In the genomic region with DNA sequence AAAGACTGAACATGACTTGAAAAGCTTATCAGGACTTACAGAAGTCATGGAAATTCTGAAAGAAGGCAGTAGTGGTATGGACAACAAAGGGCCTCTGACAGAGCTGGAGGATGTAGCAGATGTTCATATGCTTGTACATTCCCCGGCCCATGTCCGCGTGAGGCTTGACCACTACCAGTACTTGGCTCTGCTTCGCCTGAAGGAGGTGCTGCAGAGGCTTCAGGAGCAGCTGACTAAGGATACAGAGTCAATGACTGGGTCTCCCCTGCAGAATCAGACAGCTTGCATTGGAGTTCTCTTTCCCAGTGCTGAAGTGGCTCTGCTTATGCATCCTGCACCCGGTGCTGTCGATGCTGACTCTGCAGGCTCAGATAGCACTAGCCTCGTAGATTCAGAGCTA, we compare ENCODE assay signal across 2 cellular contexts.
TF ChIP-seq lines count a peak whose summit lies in the region.

No MANE protein-coding gene starts in this region.

TF ChIP-seq in GM23338, 12 proteins besides CTCF, POLR2A, EP300 and RAD21 (continues in another document):
- TF ChIP-seq REST (IDR thresholded peaks at IDR 0.05; ENCODE audit: unreplicated experiment) (no peak), ZNF114 (CRISPR knock-in tag; IDR thresholded peaks at IDR 0.05) (no peak), EZH2phosphoT487 (IDR thresholded peaks at IDR 0.05; ENCODE audit: unreplicated experiment) (no peak), STAT1 (IDR thresholded peaks at IDR 0.05; ENCODE audit: unreplicated experiment) (no peak), NANOG (IDR thresholded peaks at IDR 0.05; ENCODE audit: borderline replicate concordance) (no peak), ZNF331 (CRISPR knock-in tag; IDR thresholded peaks at IDR 0.05; ENCODE audit: low read depth) (no peak), ZNF462 (CRISPR knock-in tag; IDR thresholded peaks at IDR 0.05) (no peak), POLR2AphosphoS5 (IDR thresholded peaks at IDR 0.05; ENCODE audit: low read depth) (no peak), JUNB (IDR thresholded peaks at IDR 0.05; ENCODE audit: unreplicated experiment) (no peak)
- TF ChIP-seq, protein P1, sequence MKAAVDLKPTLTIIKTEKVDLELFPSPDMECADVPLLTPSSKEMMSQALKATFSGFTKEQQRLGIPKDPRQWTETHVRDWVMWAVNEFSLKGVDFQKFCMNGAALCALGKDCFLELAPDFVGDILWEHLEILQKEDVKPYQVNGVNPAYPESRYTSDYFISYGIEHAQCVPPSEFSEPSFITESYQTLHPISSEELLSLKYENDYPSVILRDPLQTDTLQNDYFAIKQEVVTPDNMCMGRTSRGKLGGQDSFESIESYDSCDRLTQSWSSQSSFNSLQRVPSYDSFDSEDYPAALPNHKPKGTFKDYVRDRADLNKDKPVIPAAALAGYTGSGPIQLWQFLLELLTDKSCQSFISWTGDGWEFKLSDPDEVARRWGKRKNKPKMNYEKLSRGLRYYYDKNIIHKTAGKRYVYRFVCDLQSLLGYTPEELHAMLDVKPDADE (IDR thresholded peaks at IDR 0.05): no peak

TF ChIP-seq in K562, 482 proteins besides CTCF, POLR2A, EP300 and RAD21:
- TF ChIP-seq NFXL1 (CRISPR knock-in tag; IDR thresholded peaks at IDR 0.05): no peak
- no peak for TF ChIP-seq PHB (CRISPR knock-in tag; IDR thresholded peaks at IDR 0.05)
- TF ChIP-seq ZBTB33 (CRISPR knock-in tag; IDR thresholded peaks at IDR 0.05): peak; percentile 92
- no peak for TF ChIP-seq MBD1 (CRISPR knock-in tag; IDR thresholded peaks at IDR 0.05)
- no peak for TF ChIP-seq TBL1XR1 (IDR thresholded peaks at IDR 0.05; ENCODE audit: low read length in 2 of 2)
- TF ChIP-seq, protein P2, sequence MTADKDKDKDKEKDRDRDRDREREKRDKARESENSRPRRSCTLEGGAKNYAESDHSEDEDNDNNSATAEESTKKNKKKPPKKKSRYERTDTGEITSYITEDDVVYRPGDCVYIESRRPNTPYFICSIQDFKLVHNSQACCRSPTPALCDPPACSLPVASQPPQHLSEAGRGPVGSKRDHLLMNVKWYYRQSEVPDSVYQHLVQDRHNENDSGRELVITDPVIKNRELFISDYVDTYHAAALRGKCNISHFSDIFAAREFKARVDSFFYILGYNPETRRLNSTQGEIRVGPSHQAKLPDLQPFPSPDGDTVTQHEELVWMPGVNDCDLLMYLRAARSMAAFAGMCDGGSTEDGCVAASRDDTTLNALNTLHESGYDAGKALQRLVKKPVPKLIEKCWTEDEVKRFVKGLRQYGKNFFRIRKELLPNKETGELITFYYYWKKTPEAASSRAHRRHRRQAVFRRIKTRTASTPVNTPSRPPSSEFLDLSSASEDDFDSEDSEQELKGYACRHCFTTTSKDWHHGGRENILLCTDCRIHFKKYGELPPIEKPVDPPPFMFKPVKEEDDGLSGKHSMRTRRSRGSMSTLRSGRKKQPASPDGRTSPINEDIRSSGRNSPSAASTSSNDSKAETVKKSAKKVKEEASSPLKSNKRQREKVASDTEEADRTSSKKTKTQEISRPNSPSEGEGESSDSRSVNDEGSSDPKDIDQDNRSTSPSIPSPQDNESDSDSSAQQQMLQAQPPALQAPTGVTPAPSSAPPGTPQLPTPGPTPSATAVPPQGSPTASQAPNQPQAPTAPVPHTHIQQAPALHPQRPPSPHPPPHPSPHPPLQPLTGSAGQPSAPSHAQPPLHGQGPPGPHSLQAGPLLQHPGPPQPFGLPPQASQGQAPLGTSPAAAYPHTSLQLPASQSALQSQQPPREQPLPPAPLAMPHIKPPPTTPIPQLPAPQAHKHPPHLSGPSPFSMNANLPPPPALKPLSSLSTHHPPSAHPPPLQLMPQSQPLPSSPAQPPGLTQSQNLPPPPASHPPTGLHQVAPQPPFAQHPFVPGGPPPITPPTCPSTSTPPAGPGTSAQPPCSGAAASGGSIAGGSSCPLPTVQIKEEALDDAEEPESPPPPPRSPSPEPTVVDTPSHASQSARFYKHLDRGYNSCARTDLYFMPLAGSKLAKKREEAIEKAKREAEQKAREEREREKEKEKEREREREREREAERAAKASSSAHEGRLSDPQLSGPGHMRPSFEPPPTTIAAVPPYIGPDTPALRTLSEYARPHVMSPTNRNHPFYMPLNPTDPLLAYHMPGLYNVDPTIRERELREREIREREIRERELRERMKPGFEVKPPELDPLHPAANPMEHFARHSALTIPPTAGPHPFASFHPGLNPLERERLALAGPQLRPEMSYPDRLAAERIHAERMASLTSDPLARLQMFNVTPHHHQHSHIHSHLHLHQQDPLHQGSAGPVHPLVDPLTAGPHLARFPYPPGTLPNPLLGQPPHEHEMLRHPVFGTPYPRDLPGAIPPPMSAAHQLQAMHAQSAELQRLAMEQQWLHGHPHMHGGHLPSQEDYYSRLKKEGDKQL (CRISPR knock-in tag; IDR thresholded peaks at IDR 0.05; ENCODE audit: borderline replicate concordance): 0 out of 2 replicates have a peak, but pooled peaks have one; percentile 33
- no peak for TF ChIP-seq PPARD (CRISPR knock-in tag; IDR thresholded peaks at IDR 0.05)
- TF ChIP-seq NR1H2 (CRISPR knock-in tag; IDR thresholded peaks at IDR 0.05): no peak
- TF ChIP-seq ZNF764 (CRISPR knock-in tag; IDR thresholded peaks at IDR 0.05; ENCODE audit: low read depth): peak; percentile 75; the same call in 1 of the 2 replicates
- TF ChIP-seq TFAP4 (CRISPR knock-in tag; IDR thresholded peaks at IDR 0.05; ENCODE audit: borderline replicate concordance): peak; percentile 82
